In genomic region chr22:19478466-19479357, GRCh38 we compare ENCODE assay signal across 8 cellular contexts. TPM values are rescaled to one million over a fixed set of nuclear protein-coding genes. Genes with fewer than 3 reads are reported as not detected.
DNase-seq lines count a peak whose midpoint lies in the region; ATAC-seq and TF ChIP-seq lines count a peak whose summit lies in the region.

A gene with protein sequence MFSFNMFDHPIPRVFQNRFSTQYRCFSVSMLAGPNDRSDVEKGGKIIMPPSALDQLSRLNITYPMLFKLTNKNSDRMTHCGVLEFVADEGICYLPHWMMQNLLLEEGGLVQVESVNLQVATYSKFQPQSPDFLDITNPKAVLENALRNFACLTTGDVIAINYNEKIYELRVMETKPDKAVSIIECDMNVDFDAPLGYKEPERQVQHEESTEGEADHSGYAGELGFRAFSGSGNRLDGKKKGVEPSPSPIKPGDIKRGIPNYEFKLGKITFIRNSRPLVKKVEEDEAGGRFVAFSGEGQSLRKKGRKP (minus strand): TSS chr22:19479193. CDS start chr22:19479085, 108 bp downstream.

- peaks cover 36% of the 10 kb centered on the region for H3K4me1 Mint-ChIP-seq in CD8-positive, alpha-beta T cell (ENCODE audit: low read depth)
- peaks cover 29% of the 10 kb centered on the region for H3K4me1 Mint-ChIP-seq in activated T-cell treated with anti-CD3 and anti-CD28 coated beads, Interleukin-2, amount 50 U/mL, for 4 hours (ENCODE audit: low read depth)

- peaks cover 24% of the 10 kb centered on the region for H3K36me3 Mint-ChIP-seq in CD8-positive, alpha-beta T cell
- H3K36me3 Mint-ChIP-seq in activated T-cell treated with anti-CD3 and anti-CD28 coated beads, Interleukin-2, amount 50 U/mL, for 4 hours (ENCODE audit: insufficient read depth): peaks cover 6% of the 10 kb centered on the region

- intact Hi-C loops in CD8-positive, alpha-beta T cell (cut with DNase I, micrococcal nuclease): loop anchor here (1.0 to 10.0 kb wide), 13 partner anchors 31 to 1439 kb away; partner anchors contain the start of genes C22orf39 (in 2 of the 2), CLTCL1 (in 2 of the 2), MRPL40 (in 2 of the 2) and CRKL (in 1 of the 2)

- CTCF ChIA-PET in CD8-positive, alpha-beta T cell (lab: Charles Lee): interaction anchor here (0.9 to 4.5 kb wide), 6 partner anchors 28 to 372 kb away, joined by 3 to 19 read pairs (median 3); partner anchors contain the start of gene ESS2

- H3K27me3 ChIP-seq in CD8-positive, alpha-beta T cell (ENCODE audit: insufficient read depth, low read length): no peaks in the 10 kb centered on the region
- H3K27me3 ChIP-seq in muscle layer of duodenum (ENCODE audit: low read depth, low read length): no peaks in the 10 kb centered on the region

- H3K9me3 Mint-ChIP-seq in CD8-positive, alpha-beta T cell: no peaks in the 10 kb centered on the region
- H3K9me3 Mint-ChIP-seq in activated T-cell treated with anti-CD3 and anti-CD28 coated beads, Interleukin-2, amount 50 U/mL, for 4 hours: no peaks in the 10 kb centered on the region

- no peak for TF ChIP-seq CTCF in CD8-positive, alpha-beta T cell (IDR thresholded peaks at IDR 0.05)

- H3K4me3 Mint-ChIP-seq in CD8-positive, alpha-beta T cell: peak within 1 kb of the TSS; percentile 96
- peak within 1 kb of the TSS; percentile 99 for H3K4me3 Mint-ChIP-seq in activated T-cell treated with anti-CD3 and anti-CD28 coated beads, Interleukin-2, amount 50 U/mL, for 4 hours

- peaks cover 15% of the 10 kb centered on the region for H3K4me1 ChIP-seq in CD8-positive, alpha-beta T cell (ENCODE audit: insufficient read depth, low read length)
- peaks cover 4 to 21% of the 10 kb centered on the region in 2 donors for H3K4me1 ChIP-seq in muscle layer of duodenum (ENCODE audit: control insufficient read depth in 1 of 2, insufficient read depth in 2 of 2, low read length in 2 of 2)

- peak; percentile 40 for ATAC-seq in CD8-positive, alpha-beta T cell
- ATAC-seq in GM19397 (IDR thresholded peaks at IDR 0.05; ENCODE audit: unreplicated experiment) (peak; percentile 50), HG03571 (IDR thresholded peaks at IDR 0.05; ENCODE audit: unreplicated experiment) (peak; percentile 44), esophagus mucosa (peak; percentile 72)
- peak; percentile 67 to 69 for ATAC-seq in activated T-cell treated with anti-CD3 and anti-CD28 coated beads, Interleukin-2, amount 50 U/mL, for 4 hours

- H3K27ac ChIP-seq in CD8-positive, alpha-beta T cell (ENCODE audit: low read depth, low read length): peak within 1 kb of the TSS; percentile 97
- peak within 1 kb of the TSS; percentile 96 for H3K27ac ChIP-seq in muscle layer of duodenum (ENCODE audit: low read length)

- H3K27me3 Mint-ChIP-seq in CD8-positive, alpha-beta T cell (ENCODE audit: low read depth): no peaks in the 10 kb centered on the region
- no peaks in the 10 kb centered on the region for H3K27me3 Mint-ChIP-seq in activated T-cell treated with anti-CD3 and anti-CD28 coated beads, Interleukin-2, amount 50 U/mL, for 4 hours (ENCODE audit: low read depth)

- peaks cover 2% of the 10 kb centered on the region for H3K36me3 ChIP-seq in CD8-positive, alpha-beta T cell (ENCODE audit: insufficient read depth, low read length)
- H3K36me3 ChIP-seq in muscle layer of duodenum (ENCODE audit: control insufficient read depth in 1 of 2, insufficient read depth in 2 of 2, low read length in 2 of 2): peaks cover 3 to 14% of the 10 kb centered on the region in 2 donors

- peak; percentile 61 to 87 (median 77) for DNase-seq in CD8-positive, alpha-beta T cell
- peak; percentile 60 for DNase-seq in activated T-cell treated with anti-CD3 and anti-CD28 coated beads, Interleukin-2, amount 50 U/mL, for 4 hours
- peak; percentile 64 to 68 for DNase-seq in stimulated activated CD8-positive, alpha-beta memory T cell treated with anti-CD3 and anti-CD28 coated beads, Interleukin-7, amount 100 ng/mL, for 48 hours (ENCODE audit: extremely low read depth in 1 of 2, low read depth in 1 of 2)

- H3K9me3 ChIP-seq in CD8-positive, alpha-beta T cell (ENCODE audit: low read length): no peaks in the 10 kb centered on the region
- H3K9me3 ChIP-seq in muscle layer of duodenum (ENCODE audit: control insufficient read depth in 1 of 2, low read length in 2 of 2): no peaks in the 10 kb centered on the region

- H3K27ac Mint-ChIP-seq in CD8-positive, alpha-beta T cell: peak within 1 kb of the TSS; percentile 98

- H3K4me3 ChIP-seq in CD8-positive, alpha-beta T cell (ENCODE audit: low read depth, low read length): peak within 1 kb of the TSS; percentile 69
- H3K4me3 ChIP-seq in muscle layer of duodenum (ENCODE audit: low read depth in 1 of 2, low read length in 2 of 2): peak within 1 kb of the TSS; percentile 82 to 95

- POLR2A ChIA-PET in CD8-positive, alpha-beta T cell (lab: Charles Lee): interaction anchor here (0.7 to 2.8 kb wide), 12 partner anchors 8 to 369 kb away, joined by 3 to 19 read pairs (median 4); partner anchors contain the start of genes C22orf39, HIRA and MRPL40

TF ChIP-seq in PFSK-1, 5 proteins besides CTCF, POLR2A, EP300 and RAD21:
- TF ChIP-seq FOXP2 (optimal IDR thresholded peaks at IDR 0.05; ENCODE audit: borderline replicate concordance, extremely low read depth, extremely low read length, insufficient read depth) (peak; percentile 29), TAF1 (IDR thresholded peaks at IDR 0.05; ENCODE audit: borderline replicate concordance, insufficient read depth, low read length) (no peak; the same call in 1 of the 2 replicates), SIN3A (IDR thresholded peaks at IDR 0.05; ENCODE audit: borderline replicate concordance, insufficient read depth, low read length) (no peak)

RNA-seq across cellular contexts. Expression of the gene that starts here (rescaled TPM):
- total RNA-seq in CD8-positive, alpha-beta T cell: 10 to 100 TPM; 67.8 to 70.8 TPM
- 89.1 TPM for polyA plus RNA-seq in PFSK-1 (2012; ENCODE audit: insufficient read length, low read depth)
- 100 to 1,000 TPM; 107 TPM for total RNA-seq in activated T-cell treated with anti-CD3 and anti-CD28 coated beads, Interleukin-2, amount 50 U/mL, for 4 hours
- 57.9 TPM for total RNA-seq in esophagus mucosa

Comparison
In these comparisons a context has a peak if more than half of its experiments do, and no peak if none do; other contexts are left out.
1. Peak in every context shown above with its lines: DNase-seq, ATAC-seq, H3K4me3 ChIP-seq and H3K27ac ChIP-seq.